Comparison of ENCODE assay signal across 8 cellular contexts in genomic region chr9:29212590-29213373, GRCh38. TPM values are rescaled to one million over a fixed set of nuclear protein-coding genes. Genes with fewer than 3 reads are reported as not detected.
A peak's percentile ranks its signal among the peaks of the same experiment; 100 is the strongest.
DNase-seq lines count a peak whose midpoint lies in the region; ATAC-seq, FAIRE-seq and TF ChIP-seq lines count a peak whose summit lies in the region.

No MANE protein-coding gene starts in this region.

- no peaks in the 10 kb centered on the region for H3K36me3 Mint-ChIP-seq in neural progenitor cell

- H3K4me1 ChIP-seq in H1 (replicated peaks in 1 of 4; ENCODE audit: control insufficient read depth in 3 of 4, insufficient read depth in 4 of 4, low read length in 3 of 4) (peaks cover 3 to 9% (median 6%) of the 10 kb centered on the region in 4 experiments; a peak in 5 of 7 replicates), neural progenitor cell (no peaks in the 10 kb centered on the region)

- WGBS in H1 (ENCODE audit: extremely low coverage in 1 of 2, insufficient coverage in 1 of 2, insufficient read length in 1 of 2, insufficient replicate concordance in 2 of 2, low coverage in 1 of 2, low lambda C conversion rate in 2 of 2, missing lambda C conversion rate in 1 of 2), 2 experiments, result 2% methylated on average over 32 of the region's 33 CpGs; no CpG with 5 or more reads in 1 of the 2 experiments

- CTCF ChIA-PET in H1 (lab: Charles Lee; ENCODE audit: partially characterized antibody), result interaction anchor here (0.6 to 2.2 kb wide), 13 partner anchors 8 to 1867 kb away, joined by 3 to 6 read pairs (median 4); no protein-coding TSS in a partner anchor

- H4K91ac ChIP-seq in H1 (replicated peaks; ENCODE audit: insufficient read length, low read length), result no peak overlapping the region

- no peak for FAIRE-seq in H1 (lab: Jason Lieb, UNC)
- no peak for FAIRE-seq in RCC 7860 (lab: Jason Lieb, UNC)

- H3K79me1 ChIP-seq in H1 (ENCODE audit: low read depth, low read length), result no peaks in the 10 kb centered on the region

- TF ChIP-seq POLR2A in H1 (IDR thresholded peaks at IDR 0.05; ENCODE audit: control extremely low read depth in 1 of 2, low read depth in 2 of 2, low read length in 2 of 2), result no peak

- H3K23ac ChIP-seq in H1 (ENCODE audit: insufficient read length), result no peak overlapping the region

- H3K9ac ChIP-seq in H1 (replicated peaks in 1 of 4; ENCODE audit: extremely low read depth in 1 of 4, low read depth in 3 of 4, low read length in 3 of 4), result peak overlapping the region; percentile 16 to 81 (median 58); a peak in 5 of 7 replicates
- no peak overlapping the region for H3K9ac ChIP-seq in neural progenitor cell

- no peak overlapping the region for H3K14ac ChIP-seq in H1 (ENCODE audit: insufficient read length)

- H4K20me1 ChIP-seq in H1 (replicated peaks in 1 of 2; ENCODE audit: control insufficient read depth in 1 of 2, insufficient read depth in 2 of 2, low read length in 2 of 2) (peaks cover 0 to 1% of the 10 kb centered on the region in 2 experiments), neural progenitor cell (ENCODE audit: low read depth) (no peaks in the 10 kb centered on the region)

- no peak overlapping the region for H4K5ac ChIP-seq in H1 (ENCODE audit: insufficient read length, low read depth, low read length)

- peak overlapping the region; percentile 42 for H3K27ac Mint-ChIP-seq in neural progenitor cell

- no peak for TF ChIP-seq EP300 in H1 (IDR thresholded peaks at IDR 0.05; ENCODE audit: borderline replicate concordance in 1 of 2, low read depth in 2 of 2, low read length in 2 of 2)

- H3K18ac ChIP-seq in H1 (ENCODE audit: extremely low read depth, low read length), result peak overlapping the region; percentile 85

- H3K27me3 ChIP-seq in H1 (replicated peaks in 1 of 4; ENCODE audit: control insufficient read depth in 3 of 4, extremely low read depth in 1 of 4, insufficient read depth in 3 of 4, low read length in 3 of 4) (peaks cover 0 to 16% (median 10%) of the 10 kb centered on the region in 4 experiments; a peak in 6 of 7 replicates), neural progenitor cell (peaks cover 79% of the 10 kb centered on the region)

- H3K4me3 ChIP-seq in H1 (ENCODE audit: extremely low read depth in 1 of 4, insufficient read depth in 2 of 4, low read depth in 3 of 4, low read length in 4 of 4), result peak overlapping the region; percentile 49 to 89 (median 86)
- peak overlapping the region; percentile 63 for H3K4me3 ChIP-seq in neural progenitor cell

- no peaks in the 10 kb centered on the region for H3K9me3 ChIP-seq in H1 (ENCODE audit: insufficient read depth in 2 of 2, low read depth in 1 of 2, low read length in 1 of 2)
- no peaks in the 10 kb centered on the region for H3K9me3 ChIP-seq in neural progenitor cell (ENCODE audit: low read depth)

- peak overlapping the region; percentile 36; the same call in 1 of the 2 replicates for H2BK5ac ChIP-seq in H1 (ENCODE audit: low read depth, low read length)

- H2AFZ ChIP-seq in H1 (ENCODE audit: low read length), result peak overlapping the region; percentile 75
- H2AFZ ChIP-seq in neural progenitor cell (replicated peaks), result peak overlapping the region; percentile 81

- H3K56ac ChIP-seq in H1 (replicated peaks; ENCODE audit: insufficient read length, low read depth, low read length), result no peak overlapping the region

- peak overlapping the region; percentile 94 for H3K4me3 Mint-ChIP-seq in neural progenitor cell

- peak overlapping the region; percentile 99 for H3K4me2 ChIP-seq in H1 (ENCODE audit: insufficient read depth in 1 of 2, low read depth in 2 of 2, low read length in 2 of 2)
- H3K4me2 ChIP-seq in neural progenitor cell, result peak overlapping the region; percentile 90

- no peak for ATAC-seq in GM18511 (IDR thresholded peaks at IDR 0.05; ENCODE audit: unreplicated experiment)

- H2BK120ac ChIP-seq in H1 (replicated peaks; ENCODE audit: low read depth, low read length), result no peak overlapping the region

- POLR2A ChIA-PET in H1 (lab: Charles Lee; ENCODE audit: partially characterized antibody), result interaction anchor here (1.1 to 1.3 kb wide), 2 partner anchors 25 to 524 kb away, joined by 3 read pairs; no protein-coding TSS in a partner anchor

- peaks cover 13% of the 10 kb centered on the region for H3K4me1 Mint-ChIP-seq in neural progenitor cell

- no peak overlapping the region for H4K8ac ChIP-seq in H1 (ENCODE audit: extremely low read depth, insufficient read depth, low read length)

- no peak overlapping the region; the same call in 1 of the 2 replicates for H2BK12ac ChIP-seq in H1 (ENCODE audit: low read depth, low read length)

- TF ChIP-seq CTCF in H1 (IDR thresholded peaks at IDR 0.05; ENCODE audit: control extremely low read depth in 1 of 3, insufficient read depth in 1 of 3, low read depth in 1 of 3, low read length in 3 of 3), result no peak
- TF ChIP-seq CTCF in neural progenitor cell (IDR thresholded peaks at IDR 0.05), result no peak

- no peaks in the 10 kb centered on the region for H3K9me3 Mint-ChIP-seq in neural progenitor cell

- TF ChIP-seq RAD21 in H1 (IDR thresholded peaks at IDR 0.05 in 1 of 2, conservative IDR thresholded peaks at IDR 0.05 in 1 of 2; ENCODE audit: low read depth in 2 of 2, low read length in 2 of 2), result no peak

- no peak overlapping the region for H2AK5ac ChIP-seq in H1 (ENCODE audit: low read depth, low read length)

- H3K23me2 ChIP-seq in H1 (ENCODE audit: low read depth, low read length), result peaks cover 31% of the 10 kb centered on the region

- H3K79me2 ChIP-seq in H1 (ENCODE audit: control insufficient read depth in 1 of 2, insufficient read depth in 2 of 2, low read length in 2 of 2) (peaks cover 0 to 37% of the 10 kb centered on the region in 2 experiments; a peak in 2 of 4 replicates), neural progenitor cell (ENCODE audit: low read depth) (no peaks in the 10 kb centered on the region)

- H3K27me3 Mint-ChIP-seq in neural progenitor cell (ENCODE audit: insufficient read depth, low read depth), result peaks cover 40% of the 10 kb centered on the region

- no peak overlapping the region for H2BK20ac ChIP-seq in H1 (ENCODE audit: low read length)

- no peak overlapping the region for H3K4ac ChIP-seq in H1 (replicated peaks; ENCODE audit: insufficient read length, low read depth, low read length)

- no peaks in the 10 kb centered on the region for H3K36me3 ChIP-seq in H1 (ENCODE audit: control insufficient read depth in 2 of 4, insufficient read depth in 4 of 4, low read length in 3 of 4)
- H3K36me3 ChIP-seq in neural progenitor cell, result no peaks in the 10 kb centered on the region

- peaks cover 25% of the 10 kb centered on the region for H3F3A ChIP-seq in neural progenitor cell (ENCODE audit: low read depth)

- DNase-seq in NCI-H2081 (lab: John Stamatoyannopoulos, UW) (peak; percentile 67 to 79), NCI-H2081 treated with DMSO at 0.1 percent for 48 hours (lab: John Stamatoyannopoulos, UW) (no peak), NCI-H345 treated with DMSO at 0.1 percent for 48 hours (lab: John Stamatoyannopoulos, UW; ENCODE audit: unreplicated experiment) (peak; percentile 68), H1 (ENCODE audit: low read depth in 1 of 2, low spot score in 2 of 2) (peak in 1 of 2 experiments; percentile 79), neural progenitor cell (ENCODE audit: low spot score) (peak; percentile 72), DMS153 (lab: John Stamatoyannopoulos, UW) (no peak), RCC 7860 (ENCODE audit: low spot score) (no peak)

- H2BK15ac ChIP-seq in H1 (ENCODE audit: low read length), result no peak overlapping the region

- H3K27ac ChIP-seq in H1 (ENCODE audit: low read depth, low read length) (no peak overlapping the region), neural progenitor cell (no peak overlapping the region)

TF ChIP-seq in H1, 55 proteins besides CTCF, POLR2A, EP300 and RAD21:
- TF ChIP-seq JUND (IDR thresholded peaks at IDR 0.05; ENCODE audit: low read length) (no peak), NANOG (IDR thresholded peaks at IDR 0.05; ENCODE audit: insufficient read depth, low read depth, low read length, poor library complexity, severe bottlenecking) (no peak), CHD2 (IDR thresholded peaks at IDR 0.05; ENCODE audit: low read length) (no peak), KDM4A (IDR thresholded peaks at IDR 0.05; ENCODE audit: low read depth, low read length, severe bottlenecking) (peak; percentile 60), TBP (IDR thresholded peaks at IDR 0.05; ENCODE audit: low read depth, low read length) (0 out of 2 replicates have a peak, but pooled peaks have one; percentile 23), TAF1 (IDR thresholded peaks at IDR 0.05; ENCODE audit: low read depth, low read length) (0 out of 2 replicates have a peak, but pooled peaks have one; percentile 5), HDAC2 (IDR thresholded peaks at IDR 0.05; ENCODE audit: borderline replicate concordance in 1 of 2, low read depth in 2 of 2, low read length in 2 of 2) (0 out of 4 replicates have a peak, but pooled peaks of 1 of the 2 experiments have one; percentile 15), ASH2L (IDR thresholded peaks at IDR 0.05; ENCODE audit: low read length) (no peak), RBBP5 (IDR thresholded peaks at IDR 0.05; ENCODE audit: borderline replicate concordance, low read depth, low read length) (0 out of 2 replicates have a peak, but pooled peaks have one; percentile 9), JUN (IDR thresholded peaks at IDR 0.05; ENCODE audit: low read depth, low read length) (no peak), CHD1 (IDR thresholded peaks at IDR 0.05; ENCODE audit: low read depth, low read length) (no peak)
- TF ChIP-seq, protein P1, sequence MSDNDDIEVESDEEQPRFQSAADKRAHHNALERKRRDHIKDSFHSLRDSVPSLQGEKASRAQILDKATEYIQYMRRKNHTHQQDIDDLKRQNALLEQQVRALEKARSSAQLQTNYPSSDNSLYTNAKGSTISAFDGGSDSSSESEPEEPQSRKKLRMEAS (IDR thresholded peaks at IDR 0.05), result no peak; the same call in 1 of the 2 replicates
TF ChIP-seq in H1: peak in this region for 5.

RNA-seq across cellular contexts. Expression of gene LINGO2, which starts 0.6 kb away (rescaled TPM):
- 1.4 and 2.2 TPM in 2 replicates for total RNA-seq in H1 (2021; fragmentation: NEBNext Ultra II Directional; extraction: Animal tissue kit (Norgen Biotek cat#: 25700))
- polyA plus RNA-seq in H1 (2011; rRNA removed), result 1.5 and 2.7 TPM in 2 replicates
- polyA plus RNA-seq in H1 (2011; cell fraction: cytosol; rRNA removed), result 1.6 TPM
- polyA plus RNA-seq in H1 (2011; cell fraction: nucleus; rRNA removed), result 2.3 TPM
- polyA plus RNA-seq in H1 (2012, experiment 1 of 2), result 1.7 to 2.3 TPM (median 2.2 TPM) in 4 replicates
- 1.3 TPM for polyA plus RNA-seq in H1 (2012, experiment 2 of 2)
- polyA plus RNA-seq in H1 (2013, experiment 1 of 2), result 4.4 TPM
- polyA plus RNA-seq in H1 (2013, experiment 2 of 2), result 4.0 TPM
- polyA minus RNA-seq in H1 (2011; rRNA and poly(A)+ RNA removed), result 3.4 and 6.5 TPM in 2 replicates
- 1.2 TPM for polyA minus RNA-seq in H1 (2011; cell fraction: cytosol; rRNA and poly(A)+ RNA removed)
- 11.0 TPM for polyA minus RNA-seq in H1 (2011; cell fraction: nucleus; rRNA and poly(A)+ RNA removed)
- total RNA-seq in neural progenitor cell (ENCODE audit: low replicate concordance), result 0.19 and 0.40 TPM in 2 replicates

Comparison
In these comparisons a context has a peak if more than half of its experiments do, and no peak if none do; other contexts are left out.
1. DNase-seq: peak in NCI-H2081 (2 of 2), NCI-H345 treated with DMSO at 0.1 percent for 48 hours (single experiment) and neural progenitor cell (single experiment); none in NCI-H2081 treated with DMSO at 0.1 percent for 48 hours (single experiment), DMS153 (single experiment) and RCC 7860 (single experiment).